9 cellular contexts compared by ENCODE assay signal in the genomic region with DNA sequence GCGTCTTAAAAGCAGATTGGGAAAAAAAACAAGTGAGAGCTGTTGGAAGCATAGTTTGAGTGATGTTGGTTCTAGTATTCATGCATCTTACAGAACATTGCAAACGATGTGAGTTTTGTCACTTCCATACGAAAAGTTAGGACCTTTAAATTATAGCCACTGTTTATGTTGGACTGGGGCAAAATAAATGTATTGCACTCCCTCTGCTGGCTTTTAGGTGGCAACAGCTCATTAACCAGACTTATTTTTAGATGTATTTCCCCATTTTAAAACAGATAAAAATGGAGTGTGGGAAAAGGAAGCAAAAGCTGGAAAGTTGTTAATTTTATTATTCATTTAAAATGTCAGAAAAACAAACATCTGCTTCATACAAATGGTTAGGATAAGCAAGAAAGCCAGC.
DNase-seq lines count a peak whose midpoint lies in the region; ATAC-seq, FAIRE-seq and TF ChIP-seq lines count a peak whose summit lies in the region.
"Had no signal": no experiment of that assay in that cellular context is flagged by ENCODE, and none has a peak within 500 bp of the region (broad histone marks: within the 10 kb centered on the region; RNA-seq: fewer than 3 reads in every experiment).

No MANE protein-coding gene starts in this region.

- no peaks in the 10 kb centered on the region for H3K27me3 ChIP-seq in HCT116 (ENCODE audit: insufficient read depth, low read length)

- H3K9me3 ChIP-seq in HCT116 (ENCODE audit: control insufficient read depth in 1 of 2, insufficient read depth in 1 of 2, low read depth in 1 of 2, low read length in 2 of 2) (no peaks in the 10 kb centered on the region), kidney (ENCODE audit: control insufficient read depth in 1 of 2, low read length in 2 of 2) (no peaks in the 10 kb centered on the region)

- TF ChIP-seq POLR2A in HCT116 (IDR thresholded peaks at IDR 0.05; ENCODE audit: borderline replicate concordance, extremely low read depth, insufficient read depth, insufficient read length): no peak

- no peak overlapping the region for H2AFZ ChIP-seq in HCT116 (ENCODE audit: low read depth, low read length, poor library complexity, severe bottlenecking)

- no peak overlapping the region for H3K9ac ChIP-seq in HCT116 (ENCODE audit: low read length)
- no peak overlapping the region for H3K9ac ChIP-seq in kidney (ENCODE audit: low read length in 2 of 2)

- H3K4me2 ChIP-seq in HCT116 (ENCODE audit: low read length): no peak overlapping the region

- intact Hi-C loops in HCT116 (cut with micrococcal nuclease): loop anchor here (1.0 kb wide), 2 partner anchors 136 to 334 kb away; no protein-coding TSS in a partner anchor
- intact Hi-C loops in kidney (cut with DNase I): no loop called here

- H3K79me2 ChIP-seq in HCT116 (ENCODE audit: insufficient read depth, low read length): no peaks in the 10 kb centered on the region

- CTCF ChIA-PET in HCT116 (lab: Charles Lee): interaction anchor here (0.7 to 2.2 kb wide), 10 partner anchors 8 to 426 kb away, joined by 3 to 17 read pairs (median 4); no protein-coding TSS in a partner anchor

- H3K4me1 ChIP-seq in HCT116 (ENCODE audit: control insufficient read depth in 1 of 2, insufficient read depth in 2 of 2, low read length in 2 of 2) (peaks cover under 1 to 3% of the 10 kb centered on the region in 2 experiments; a peak in 3 of 4 replicates), kidney (ENCODE audit: control insufficient read depth in 1 of 2, insufficient read depth in 1 of 2, low read depth in 1 of 2, low read length in 2 of 2) (no peaks in the 10 kb centered on the region)

- H3K27ac ChIP-seq in HCT116 (ENCODE audit: low read depth, low read length) (no peak overlapping the region), kidney (ENCODE audit: low read depth in 2 of 2, low read length in 2 of 2) (no peak overlapping the region)

- POLR2A ChIA-PET in HCT116 (lab: Charles Lee): no interaction called here

- H3K36me3 ChIP-seq in HCT116 (ENCODE audit: control insufficient read depth in 1 of 2, insufficient read depth in 2 of 2, low read length in 2 of 2) (no peaks in the 10 kb centered on the region), kidney (ENCODE audit: control insufficient read depth in 1 of 2, insufficient read depth in 2 of 2, low read length in 2 of 2) (no peaks in the 10 kb centered on the region)

- RAD21 ChIA-PET in HCT116 (lab: Charles Lee; ENCODE audit: low non-redundant PET in 1 of 2, low total read pairs in 2 of 2, uncharacterized antibody in 2 of 2, unreplicated experiment in 2 of 2): interaction anchor here in 1 of 2 experiments (1.5 kb wide), 1 partner anchor 196 kb away, joined by 5 read pairs; no protein-coding TSS in a partner anchor

- TF ChIP-seq RAD21 in HCT116 (IDR thresholded peaks at IDR 0.05; ENCODE audit: low read depth): peak; percentile 77

- H4K20me1 ChIP-seq in HCT116 (ENCODE audit: insufficient read depth): no peaks in the 10 kb centered on the region

- H3K4me3 ChIP-seq in HCT116 (replicated peaks in 1 of 2; ENCODE audit: low read depth in 1 of 2, low read length in 2 of 2) (no peak overlapping the region), kidney (ENCODE audit: low read length in 2 of 2) (no peak overlapping the region)

- BruUV-seq in HCT116 (replicated peaks; lab: Mats Ljungman, UMichigan): no TSS peak

- TF ChIP-seq CTCF in HCT116 (IDR thresholded peaks at IDR 0.05 in 2 of 3, conservative IDR thresholded peaks at IDR 0.05 in 1 of 3; ENCODE audit: borderline replicate concordance in 1 of 3, insufficient read depth in 1 of 3, low read depth in 2 of 3, low read length in 2 of 3) (peak; percentile 33 to 61 (median 59); a peak in 5 of 6 replicates), kidney (IDR thresholded peaks at IDR 0.05; ENCODE audit: borderline replicate concordance, extremely low read depth, insufficient read depth) (peak; percentile 13)

- DNase-seq in AG20443 (ENCODE audit: low spot score) (peak; percentile 24), HCT116 (ENCODE audit: low read depth, low spot score) (peak; percentile 7), SW480 (ENCODE audit: low spot score) (peak; percentile 36), kidney (no peak), middle frontal gyrus (ENCODE audit: extremely low spot score, low spot score) (no peak), D341Med (ENCODE audit: low spot score) (no peak), activated gamma-delta T cell treated with Interleukin-2 at 50 U/mL for 16 hours (no peak)
- no peak for DNase-seq in activated CD4-positive, alpha-beta T cell treated with anti-CD3 and anti-CD28 coated beads, Interleukin-2, amount 50 U/mL, for 48 hours
- DNase-seq: stimulated activated CD4-positive, alpha-beta T cell treated with anti-CD3 and anti-CD28 coated beads, Interleukin-4, amount 100 ng/mL, for 1 hour had no signal

- H3K9me2 ChIP-seq in HCT116 (ENCODE audit: insufficient read depth): no peaks in the 10 kb centered on the region

- FAIRE-seq in kidney (lab: Jason Lieb, UNC): no peak

- peak; percentile 60 for ATAC-seq in HCT116

TF ChIP-seq in HCT116, 20 proteins besides CTCF, POLR2A, EP300 and RAD21:
- no peak for TF ChIP-seq CBX3 (IDR thresholded peaks at IDR 0.05; ENCODE audit: low read depth)
- TF ChIP-seq POLR2AphosphoS5 (IDR thresholded peaks at IDR 0.05; ENCODE audit: low read depth, low read length): no peak
- TF ChIP-seq ZFX (IDR thresholded peaks at IDR 0.05): no peak
- TF ChIP-seq EGR1 (IDR thresholded peaks at IDR 0.05; ENCODE audit: low read depth): no peak
- TF ChIP-seq, protein P1, sequence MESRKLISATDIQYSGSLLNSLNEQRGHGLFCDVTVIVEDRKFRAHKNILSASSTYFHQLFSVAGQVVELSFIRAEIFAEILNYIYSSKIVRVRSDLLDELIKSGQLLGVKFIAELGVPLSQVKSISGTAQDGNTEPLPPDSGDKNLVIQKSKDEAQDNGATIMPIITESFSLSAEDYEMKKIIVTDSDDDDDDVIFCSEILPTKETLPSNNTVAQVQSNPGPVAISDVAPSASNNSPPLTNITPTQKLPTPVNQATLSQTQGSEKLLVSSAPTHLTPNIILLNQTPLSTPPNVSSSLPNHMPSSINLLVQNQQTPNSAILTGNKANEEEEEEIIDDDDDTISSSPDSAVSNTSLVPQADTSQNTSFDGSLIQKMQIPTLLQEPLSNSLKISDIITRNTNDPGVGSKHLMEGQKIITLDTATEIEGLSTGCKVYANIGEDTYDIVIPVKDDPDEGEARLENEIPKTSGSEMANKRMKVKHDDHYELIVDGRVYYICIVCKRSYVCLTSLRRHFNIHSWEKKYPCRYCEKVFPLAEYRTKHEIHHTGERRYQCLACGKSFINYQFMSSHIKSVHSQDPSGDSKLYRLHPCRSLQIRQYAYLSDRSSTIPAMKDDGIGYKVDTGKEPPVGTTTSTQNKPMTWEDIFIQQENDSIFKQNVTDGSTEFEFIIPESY (IDR thresholded peaks at IDR 0.05; ENCODE audit: extremely low read depth, insufficient replicate concordance, low read length): no peak
- TF ChIP-seq TCF7L2 (IDR thresholded peaks at IDR 0.05; ENCODE audit: borderline replicate concordance, extremely low read depth, insufficient read depth, insufficient read length): no peak
- no peak for TF ChIP-seq EZH2 (IDR thresholded peaks at IDR 0.05)
- no peak for TF ChIP-seq CEBPB (IDR thresholded peaks at IDR 0.05; ENCODE audit: low read depth)
- TF ChIP-seq, protein P2, sequence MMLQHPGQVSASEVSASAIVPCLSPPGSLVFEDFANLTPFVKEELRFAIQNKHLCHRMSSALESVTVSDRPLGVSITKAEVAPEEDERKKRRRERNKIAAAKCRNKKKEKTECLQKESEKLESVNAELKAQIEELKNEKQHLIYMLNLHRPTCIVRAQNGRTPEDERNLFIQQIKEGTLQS (IDR thresholded peaks at IDR 0.05): no peak
- no peak for TF ChIP-seq SP1 (IDR thresholded peaks at IDR 0.05; ENCODE audit: low read depth)
- TF ChIP-seq, protein P3, sequence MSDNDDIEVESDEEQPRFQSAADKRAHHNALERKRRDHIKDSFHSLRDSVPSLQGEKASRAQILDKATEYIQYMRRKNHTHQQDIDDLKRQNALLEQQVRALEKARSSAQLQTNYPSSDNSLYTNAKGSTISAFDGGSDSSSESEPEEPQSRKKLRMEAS (IDR thresholded peaks at IDR 0.05): no peak
- no peak for TF ChIP-seq YY1 (IDR thresholded peaks at IDR 0.05; ENCODE audit: extremely low read depth, insufficient replicate concordance, low read depth, low read length)
- TF ChIP-seq, protein P4, sequence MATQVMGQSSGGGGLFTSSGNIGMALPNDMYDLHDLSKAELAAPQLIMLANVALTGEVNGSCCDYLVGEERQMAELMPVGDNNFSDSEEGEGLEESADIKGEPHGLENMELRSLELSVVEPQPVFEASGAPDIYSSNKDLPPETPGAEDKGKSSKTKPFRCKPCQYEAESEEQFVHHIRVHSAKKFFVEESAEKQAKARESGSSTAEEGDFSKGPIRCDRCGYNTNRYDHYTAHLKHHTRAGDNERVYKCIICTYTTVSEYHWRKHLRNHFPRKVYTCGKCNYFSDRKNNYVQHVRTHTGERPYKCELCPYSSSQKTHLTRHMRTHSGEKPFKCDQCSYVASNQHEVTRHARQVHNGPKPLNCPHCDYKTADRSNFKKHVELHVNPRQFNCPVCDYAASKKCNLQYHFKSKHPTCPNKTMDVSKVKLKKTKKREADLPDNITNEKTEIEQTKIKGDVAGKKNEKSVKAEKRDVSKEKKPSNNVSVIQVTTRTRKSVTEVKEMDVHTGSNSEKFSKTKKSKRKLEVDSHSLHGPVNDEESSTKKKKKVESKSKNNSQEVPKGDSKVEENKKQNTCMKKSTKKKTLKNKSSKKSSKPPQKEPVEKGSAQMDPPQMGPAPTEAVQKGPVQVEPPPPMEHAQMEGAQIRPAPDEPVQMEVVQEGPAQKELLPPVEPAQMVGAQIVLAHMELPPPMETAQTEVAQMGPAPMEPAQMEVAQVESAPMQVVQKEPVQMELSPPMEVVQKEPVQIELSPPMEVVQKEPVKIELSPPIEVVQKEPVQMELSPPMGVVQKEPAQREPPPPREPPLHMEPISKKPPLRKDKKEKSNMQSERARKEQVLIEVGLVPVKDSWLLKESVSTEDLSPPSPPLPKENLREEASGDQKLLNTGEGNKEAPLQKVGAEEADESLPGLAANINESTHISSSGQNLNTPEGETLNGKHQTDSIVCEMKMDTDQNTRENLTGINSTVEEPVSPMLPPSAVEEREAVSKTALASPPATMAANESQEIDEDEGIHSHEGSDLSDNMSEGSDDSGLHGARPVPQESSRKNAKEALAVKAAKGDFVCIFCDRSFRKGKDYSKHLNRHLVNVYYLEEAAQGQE (IDR thresholded peaks at IDR 0.05; ENCODE audit: low read depth): no peak
- TF ChIP-seq ZNF274 (IDR thresholded peaks at IDR 0.05; ENCODE audit: low read depth, low read length): no peak
- TF ChIP-seq FOSL1 (IDR thresholded peaks at IDR 0.05; ENCODE audit: low read depth): no peak
- no peak for TF ChIP-seq SIN3A (IDR thresholded peaks at IDR 0.05; ENCODE audit: low read depth)
- TF ChIP-seq SRF (IDR thresholded peaks at IDR 0.05; ENCODE audit: low read depth): no peak
- TF ChIP-seq EZH2phosphoT487 (IDR thresholded peaks at IDR 0.05; ENCODE audit: borderline replicate concordance): no peak
TF ChIP-seq in HCT116: peak in this region for 0.

Comparison
In these comparisons a context has a peak if more than half of its experiments do, and no peak if none do; other contexts are left out.
1. DNase-seq: peak in AG20443 (single experiment), HCT116 (single experiment) and SW480 (single experiment); none in kidney (single experiment), middle frontal gyrus (single experiment), D341Med (single experiment), activated gamma-delta T cell treated with Interleukin-2 at 50 U/mL for 16 hours (single experiment) and activated CD4-positive, alpha-beta T cell treated with anti-CD3 and anti-CD28 coated beads, Interleukin-2, amount 50 U/mL, for 48 hours (0 of 2).